17 cellular contexts compared by ENCODE assay signal in genomic region chr13:49551245-49551644, GRCh38.
"Had no signal": no experiment of that assay in that cellular context is flagged by ENCODE, and none has a peak within 500 bp of the region (broad histone marks: within the 10 kb centered on the region; RNA-seq: fewer than 3 reads in every experiment).

No MANE protein-coding gene starts in this region.

- H3K9ac ChIP-seq: parathyroid adenoma had no signal

- H3K27me3 Mint-ChIP-seq: activated naive CD4-positive, alpha-beta T cell treated with anti-CD3 and anti-CD28 coated beads, Interleukin-2, amount 50 U/mL, for 24 hours; naive thymus-derived CD8-positive, alpha-beta T cell had no signal

- DNase-seq: activated CD4-positive, alpha-beta T cell treated with anti-CD3 and anti-CD28 coated beads, Interleukin-2, amount 50 U/mL, for 1 hour; activated CD8-positive, alpha-beta memory T cell treated with anti-CD3 and anti-CD28 coated beads for 24 hours; activated CD8-positive, alpha-beta memory T cell treated with anti-CD3 and anti-CD28 coated beads, Interleukin-2, amount 50 U/mL, for 48 hours; activated effector memory CD4-positive, alpha-beta T cell treated with anti-CD3 and anti-CD28 coated beads, Interleukin-2, amount 50 U/mL, for 16 hours; activated T-cell treated with anti-CD3 and anti-CD28 coated beads, Interleukin-2, amount 50 U/mL, for 48 hours; dermis blood vessel endothelial cell; effector memory CD4-positive, alpha-beta T cell; heart left ventricle; mesenchymal stem cell; naive thymus-derived CD8-positive, alpha-beta T cell; sigmoid colon; stimulated activated CD4-positive, alpha-beta T cell treated with anti-CD3 and anti-CD28 coated beads, Interleukin-4, amount 100 ng/mL, for 24 hours had no signal

- H3K9me3 Mint-ChIP-seq: activated naive CD4-positive, alpha-beta T cell treated with anti-CD3 and anti-CD28 coated beads, Interleukin-2, amount 50 U/mL, for 24 hours; naive thymus-derived CD8-positive, alpha-beta T cell; stimulated activated effector memory CD8-positive, alpha-beta T cell treated with anti-CD3 and anti-CD28 coated beads, Interleukin-12 subunit alpha, Interleukin-12 subunit beta, amount 100 ng/mL, for 72 hours had no signal

- H3K4me1 ChIP-seq: esophagus muscularis mucosa, gastroesophageal sphincter, heart left ventricle, parathyroid adenoma, sigmoid colon had no signal

- H3K27ac ChIP-seq: esophagus muscularis mucosa, gastroesophageal sphincter, parathyroid adenoma, sigmoid colon had no signal

- H3K79me2 ChIP-seq: parathyroid adenoma had no signal

- H2AFZ ChIP-seq: parathyroid adenoma had no signal

- H3K9me3 ChIP-seq: esophagus muscularis mucosa, gastroesophageal sphincter, heart left ventricle, sigmoid colon had no signal

- H3K27me3 ChIP-seq: esophagus muscularis mucosa, gastroesophageal sphincter, heart left ventricle, sigmoid colon had no signal

- H3K4me3 Mint-ChIP-seq: activated naive CD4-positive, alpha-beta T cell treated with anti-CD3 and anti-CD28 coated beads, Interleukin-2, amount 50 U/mL, for 24 hours; naive thymus-derived CD8-positive, alpha-beta T cell; stimulated activated effector memory CD8-positive, alpha-beta T cell treated with anti-CD3 and anti-CD28 coated beads, Interleukin-12 subunit alpha, Interleukin-12 subunit beta, amount 100 ng/mL, for 72 hours had no signal

- H3K4me1 Mint-ChIP-seq: activated naive CD4-positive, alpha-beta T cell treated with anti-CD3 and anti-CD28 coated beads, Interleukin-2, amount 50 U/mL, for 24 hours; stimulated activated effector memory CD8-positive, alpha-beta T cell treated with anti-CD3 and anti-CD28 coated beads, Interleukin-12 subunit alpha, Interleukin-12 subunit beta, amount 100 ng/mL, for 72 hours had no signal

- H3K4me3 ChIP-seq: esophagus muscularis mucosa, gastroesophageal sphincter, heart left ventricle, sigmoid colon had no signal

- H3K27ac Mint-ChIP-seq: activated naive CD4-positive, alpha-beta T cell treated with anti-CD3 and anti-CD28 coated beads, Interleukin-2, amount 50 U/mL, for 24 hours had no signal
